Comparison of ENCODE assay signal across 25 cellular contexts in the genomic region with DNA sequence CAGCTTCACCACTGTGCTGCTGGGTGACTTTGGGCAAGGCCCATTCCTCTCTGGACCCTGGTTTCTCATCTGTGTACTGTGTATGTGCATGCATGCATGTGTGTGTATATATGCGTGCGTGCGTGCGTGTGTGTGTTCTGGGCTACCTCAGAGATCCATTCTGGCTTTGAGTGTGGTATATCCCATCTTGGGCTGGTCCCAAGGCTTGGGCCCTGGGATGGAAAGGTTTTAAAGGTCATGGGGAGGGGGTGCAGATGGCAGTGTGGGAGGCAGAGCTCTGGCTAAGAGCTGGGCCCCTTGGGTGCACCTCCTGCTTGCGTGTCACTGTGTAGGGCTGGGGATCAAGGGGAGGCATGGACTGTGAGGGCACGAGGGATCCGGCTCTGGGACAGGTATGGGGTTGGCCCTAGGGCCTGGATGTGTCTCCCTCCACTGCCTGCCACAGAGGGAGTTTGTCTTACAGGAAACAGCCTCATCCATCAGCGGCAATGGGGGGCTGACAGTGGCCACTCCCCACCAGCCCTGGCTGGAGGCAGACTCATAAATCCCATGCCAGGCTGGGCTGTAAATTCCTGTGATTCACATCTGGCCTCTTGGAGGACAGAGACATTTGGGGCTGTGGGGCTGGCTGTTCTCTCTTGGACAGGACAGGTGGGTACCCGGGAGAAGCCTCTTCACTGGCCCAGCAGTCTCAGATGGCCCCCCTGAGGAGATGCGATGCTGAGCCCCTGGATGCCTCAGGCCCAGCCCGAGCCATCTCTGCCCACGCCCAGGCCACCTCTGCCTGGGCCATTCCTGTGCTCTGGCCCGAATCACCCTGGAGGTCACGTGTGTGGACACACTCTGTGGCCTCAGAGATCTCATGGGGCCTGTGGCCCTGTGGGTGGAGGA. TPM values are rescaled to one million over a fixed set of nuclear protein-coding genes. Genes with fewer than 3 reads are reported as not detected.
A peak's percentile ranks its signal among the peaks of the same experiment; 100 is the strongest.
DNase-seq lines count a peak whose midpoint lies in the region; ATAC-seq, FAIRE-seq and TF ChIP-seq lines count a peak whose summit lies in the region.
"Had no signal": no experiment of that assay in that cellular context is flagged by ENCODE, and none has a peak within 500 bp of the region (broad histone marks: within the 10 kb centered on the region; RNA-seq: fewer than 3 reads in every experiment).

No MANE protein-coding gene starts in this region.

- H2BK5ac ChIP-seq in mesenchymal stem cell (ENCODE audit: low read depth, low read length, poor library complexity, severe bottlenecking), result no peak overlapping the region

- H3K14ac ChIP-seq in mesenchymal stem cell (ENCODE audit: low read length in 2 of 2), result no peak overlapping the region

- H2AK5ac ChIP-seq in mesenchymal stem cell (ENCODE audit: low read length, severe bottlenecking), result no peak overlapping the region

- H3K4me2 ChIP-seq in mesenchymal stem cell (ENCODE audit: low read length, poor library complexity, severe bottlenecking), result no peak overlapping the region
- H3K4me2 ChIP-seq: A549, GM23338 had no signal

- H3K9ac ChIP-seq in kidney (ENCODE audit: low read length in 2 of 2) (no peak overlapping the region), mesenchymal stem cell (ENCODE audit: low read length) (no peak overlapping the region)
- H3K9ac ChIP-seq: parathyroid adenoma had no signal

- H3K9me3 ChIP-seq in kidney (ENCODE audit: control insufficient read depth in 1 of 2, low read length in 2 of 2), result no peaks in the 10 kb centered on the region
- H3K9me3 ChIP-seq in prostate gland, result no peaks in the 10 kb centered on the region
- no peaks in the 10 kb centered on the region for H3K9me3 ChIP-seq in mesenchymal stem cell (ENCODE audit: control insufficient read depth, low read length)
- H3K9me3 ChIP-seq: A549, body of pancreas, left lung had no signal

- no peak overlapping the region for H4K8ac ChIP-seq in mesenchymal stem cell (ENCODE audit: low read length)

- TF ChIP-seq CTCF in kidney (IDR thresholded peaks at IDR 0.05; ENCODE audit: borderline replicate concordance, extremely low read depth, insufficient read depth), result no peak
- TF ChIP-seq CTCF in prostate gland (IDR thresholded peaks at IDR 0.05), result no peak

- no peak overlapping the region for H3K18ac ChIP-seq in mesenchymal stem cell (ENCODE audit: low read depth in 1 of 2, low read length in 2 of 2)

- WGBS in prostate gland, result 80% methylated on average over 14 of the region's 14 CpGs
- 71% methylated on average over 13 of the region's 14 CpGs for WGBS in mesenchymal stem cell

- H3K79me1 ChIP-seq in mesenchymal stem cell (replicated peaks; ENCODE audit: low read length, poor library complexity, severe bottlenecking), result peaks cover 16% of the 10 kb centered on the region

- FAIRE-seq in kidney (lab: Jason Lieb, UNC), result no peak
- FAIRE-seq: A549 had no signal

- H3K36me3 ChIP-seq in kidney (ENCODE audit: control insufficient read depth in 1 of 2, insufficient read depth in 2 of 2, low read length in 2 of 2), result no peaks in the 10 kb centered on the region
- no peaks in the 10 kb centered on the region for H3K36me3 ChIP-seq in prostate gland
- no peaks in the 10 kb centered on the region for H3K36me3 ChIP-seq in mesenchymal stem cell (ENCODE audit: control insufficient read depth in 1 of 2, insufficient read depth in 2 of 2, low read depth in 1 of 2, low read length in 2 of 2)
- H3K36me3 ChIP-seq: left lung had no signal

- TF ChIP-seq RAD21 in Ishikawa (IDR thresholded peaks at IDR 0.05; ENCODE audit: low read depth), result no peak

- no peak for TF ChIP-seq POLR2A in prostate gland (IDR thresholded peaks at IDR 0.05)

- no peak overlapping the region for H3K4me3 ChIP-seq in kidney (ENCODE audit: low read length in 2 of 2)
- no peak overlapping the region for H3K4me3 ChIP-seq in prostate gland
- H3K4me3 ChIP-seq in mesenchymal stem cell (ENCODE audit: insufficient read depth in 1 of 2, low read depth in 1 of 2, low read length in 2 of 2), result no peak overlapping the region
- H3K4me3 ChIP-seq: A549, body of pancreas, coronary artery, GM23338, left lung had no signal

- H3K23ac ChIP-seq in mesenchymal stem cell (ENCODE audit: low read length in 2 of 2), result no peak overlapping the region

- DNase-seq in A172 (ENCODE audit: low spot score), result peak; percentile 62
- peak; percentile 64 for DNase-seq in kidney
- DNase-seq in prostate gland (ENCODE audit: low spot score), result no peak
- DNase-seq in mesenchymal stem cell, result no peak
- DNase-seq in DMS153 (lab: John Stamatoyannopoulos, UW), result no peak
- DNase-seq in HEK293T (ENCODE audit: extremely low spot score), result no peak
- DNase-seq: activated CD4-positive, alpha-beta memory T cell treated with anti-CD3 and anti-CD28 coated beads for 36 hours; activated T-cell treated with anti-CD3 and anti-CD28 coated beads, Interleukin-2, amount 50 U/mL, for 4 hours; CD4-positive, CD25-positive, alpha-beta regulatory T cell; DMS53; foreskin melanocyte; NCI-H2081; NCI-H510A treated with DMSO at 0.1 percent for 48 hours; Right ventricle myocardium superior had no signal

- H3K4me1 ChIP-seq in kidney (ENCODE audit: control insufficient read depth in 1 of 2, insufficient read depth in 1 of 2, low read depth in 1 of 2, low read length in 2 of 2), result peaks cover 0 to 11% of the 10 kb centered on the region in 2 donors
- no peaks in the 10 kb centered on the region for H3K4me1 ChIP-seq in prostate gland (replicated peaks)
- peaks cover 34% of the 10 kb centered on the region for H3K4me1 ChIP-seq in mesenchymal stem cell (ENCODE audit: control insufficient read depth, insufficient read depth, low read depth, low read length)
- H3K4me1 ChIP-seq: parathyroid adenoma had no signal

- intact Hi-C loops in kidney (cut with DNase I) (no loop called here), prostate gland (cut with DNase I) (loop anchor here (5.0 kb wide), 1 partner anchor 47 kb away; no protein-coding TSS in a partner anchor)

- H2BK120ac ChIP-seq in mesenchymal stem cell (ENCODE audit: low read depth, low read length), result no peak overlapping the region

- no peak overlapping the region for H4K91ac ChIP-seq in mesenchymal stem cell (ENCODE audit: low read length)

- H3K27me3 ChIP-seq in prostate gland (replicated peaks; ENCODE audit: insufficient read depth) (no peaks in the 10 kb centered on the region), mesenchymal stem cell (ENCODE audit: control insufficient read depth in 1 of 2, insufficient read depth in 1 of 2, low read length in 2 of 2) (peaks cover 0 to 6% of the 10 kb centered on the region in 2 experiments)
- H3K27me3 ChIP-seq: body of pancreas had no signal

- CTCF ChIA-PET in HEK293T (lab: Yijun Ruan, JAX), result no interaction called here

- no peak overlapping the region for H2BK15ac ChIP-seq in mesenchymal stem cell (ENCODE audit: low read depth, poor library complexity, severe bottlenecking)

- no peak overlapping the region for H2AFZ ChIP-seq in mesenchymal stem cell (ENCODE audit: low read depth, low read length)
- H2AFZ ChIP-seq: GM23338, parathyroid adenoma had no signal

- no peak overlapping the region for H2BK12ac ChIP-seq in mesenchymal stem cell (ENCODE audit: low read length in 2 of 2)

- H3K27ac ChIP-seq in kidney (ENCODE audit: low read depth in 2 of 2, low read length in 2 of 2), result no peak overlapping the region
- peak overlapping the region; percentile 39 to 51 for H3K27ac ChIP-seq in prostate gland
- H3K27ac ChIP-seq in mesenchymal stem cell (ENCODE audit: low read length, poor library complexity, severe bottlenecking), result no peak overlapping the region
- H3K27ac ChIP-seq: A549, body of pancreas, coronary artery, epithelial cell of prostate, left lung, parathyroid adenoma had no signal

- POLR2A ChIA-PET in HEK293T (lab: Yijun Ruan, JAX), result no interaction called here

- TF ChIP-seq EP300 in Ishikawa (IDR thresholded peaks at IDR 0.05; ENCODE audit: borderline replicate concordance), result no peak

- no peak overlapping the region for H3K4ac ChIP-seq in mesenchymal stem cell (ENCODE audit: low read depth in 1 of 2, low read length in 2 of 2)

- no peak for ATAC-seq in GM19463 (IDR thresholded peaks at IDR 0.05; ENCODE audit: unreplicated experiment)
- ATAC-seq: activated T-cell treated with anti-CD3 and anti-CD28 coated beads, Interleukin-2, amount 50 U/mL, for 4 hours; body of pancreas; GM23338; left lung had no signal

TF ChIP-seq in Ishikawa, 13 proteins besides CTCF, POLR2A, EP300 and RAD21:
- no peak for TF ChIP-seq TAF1 (IDR thresholded peaks at IDR 0.05; ENCODE audit: low read depth)
- TF ChIP-seq, protein P1, sequence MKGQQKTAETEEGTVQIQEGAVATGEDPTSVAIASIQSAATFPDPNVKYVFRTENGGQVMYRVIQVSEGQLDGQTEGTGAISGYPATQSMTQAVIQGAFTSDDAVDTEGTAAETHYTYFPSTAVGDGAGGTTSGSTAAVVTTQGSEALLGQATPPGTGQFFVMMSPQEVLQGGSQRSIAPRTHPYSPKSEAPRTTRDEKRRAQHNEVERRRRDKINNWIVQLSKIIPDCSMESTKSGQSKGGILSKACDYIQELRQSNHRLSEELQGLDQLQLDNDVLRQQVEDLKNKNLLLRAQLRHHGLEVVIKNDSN (IDR thresholded peaks at IDR 0.05), result peak; percentile 62
- no peak for TF ChIP-seq CREB1 (IDR thresholded peaks at IDR 0.05; ENCODE audit: low read depth)

TF ChIP-seq in HEK293T, 16 proteins besides CTCF, POLR2A, EP300 and RAD21:
- TF ChIP-seq FOXM1 (IDR thresholded peaks at IDR 0.05; ENCODE audit: borderline replicate concordance) (no peak), BHLHE40 (IDR thresholded peaks at IDR 0.05; ENCODE audit: borderline replicate concordance) (no peak), NFRKB (IDR thresholded peaks at IDR 0.05) (no peak), TARDBP (IDR thresholded peaks at IDR 0.05) (no peak)

RNA-seq across cellular contexts. Expression of a gene that starts 21.4 kb away (rescaled TPM):
- total RNA-seq in A172 (2014; rRNA removed; shearing (Covaris generic)), result 132 and 171 TPM in 2 replicates
- 30.7 TPM for total RNA-seq in kidney
- 4.4 TPM for polyA plus RNA-seq in kidney (ENCODE audit: insufficient read depth, low read depth, low replicate concordance)
- total RNA-seq in prostate gland, result 10 to 100 TPM; 14.3 to 29.4 TPM
- 12.4 TPM for polyA plus RNA-seq in mesenchymal stem cell (2013, experiment 1 of 2)
- polyA plus RNA-seq in mesenchymal stem cell (2013, experiment 2 of 2), result 11.3 TPM
- total RNA-seq: activated CD4-positive, alpha-beta memory T cell treated with anti-CD3 and anti-CD28 coated beads for 36 hours; activated naive CD4-positive, alpha-beta T cell treated with anti-CD3 and anti-CD28 coated beads, Interleukin-2, amount 50 U/mL, for 72 hours; CD4-positive, CD25-positive, alpha-beta regulatory T cell; T-helper 1 cell treated with Interleukin-12 subunit alpha and Interleukin-12 subunit beta and Interleukin-4 antibody, amounts not matched to agents 30 ng/mL and 1 ng/mL, for 36 hours had no signal
- polyA plus RNA-seq: CD4-positive, CD25-positive, alpha-beta regulatory T cell had no signal

Comparison
In these comparisons a context has a peak if more than half of its experiments do, and no peak if none do; other contexts are left out.
1. DNase-seq: peak in A172 (single experiment) and kidney (single experiment); none in prostate gland (single experiment), mesenchymal stem cell (single experiment), DMS153 (single experiment) and HEK293T (single experiment).
2. H3K27ac ChIP-seq: peak in prostate gland (2 of 2); none in kidney (0 of 2) and mesenchymal stem cell (single experiment).